In genomic region chr15:76320012-76320411, GRCh38 we compare ENCODE assay signal across 8 cellular contexts.
"Had no signal": no experiment of that assay in that cellular context is flagged by ENCODE, and none has a peak within 500 bp of the region (broad histone marks: within the 10 kb centered on the region; RNA-seq: fewer than 3 reads in every experiment).

No MANE protein-coding gene starts in this region.

- H3K4me2 ChIP-seq: GM23338, KMS-11 had no signal

- H3K27ac ChIP-seq: KMS-11 had no signal

- H3K4me3 ChIP-seq: GM23338 had no signal

- DNase-seq: H9, HCEC 1CT, KBM-7 had no signal

- FAIRE-seq: H1, H54, HTR-8/SVneo had no signal

- ATAC-seq: GM23338 had no signal

- H2AFZ ChIP-seq: GM23338 had no signal

- H3K9ac ChIP-seq: KMS-11 had no signal
